2 cellular contexts compared by ENCODE assay signal in the genomic region with DNA sequence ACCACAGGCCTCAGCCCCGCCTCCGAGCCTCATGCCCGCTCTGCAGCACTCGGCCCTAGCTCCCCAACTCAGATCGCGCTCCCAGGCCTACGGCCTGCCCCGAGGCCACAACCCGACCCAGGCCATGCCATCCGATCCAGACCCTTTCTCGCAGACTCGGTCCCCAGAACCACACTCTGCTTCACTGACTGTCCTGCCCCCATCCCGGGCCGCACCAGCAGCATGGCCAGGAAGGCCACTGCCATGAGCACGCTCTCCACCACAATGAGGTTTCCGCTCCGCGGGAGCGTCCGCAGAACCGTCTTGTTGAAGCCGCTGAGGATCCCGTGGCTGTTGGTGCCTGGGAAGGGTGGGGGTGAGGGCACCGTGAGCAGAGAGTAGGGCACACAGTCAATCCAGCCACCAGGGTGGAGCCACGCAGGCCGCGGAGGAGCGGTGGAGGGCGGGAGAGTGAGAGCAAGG.
TF ChIP-seq lines count a peak whose summit lies in the region.

No MANE protein-coding gene starts in this region.

TF ChIP-seq in SK-N-SH, 30 proteins besides CTCF, POLR2A, EP300 and RAD21:
- TF ChIP-seq USF1 (IDR thresholded peaks at IDR 0.05; ENCODE audit: borderline replicate concordance, low read depth) (no peak), MXI1 (IDR thresholded peaks at IDR 0.05; ENCODE audit: low read depth, low read length) (no peak), FOSL2 (IDR thresholded peaks at IDR 0.05; ENCODE audit: borderline replicate concordance, low read depth) (no peak), ELF1 (IDR thresholded peaks at IDR 0.05) (no peak), GATA2 (CRISPR knock-in tag; IDR thresholded peaks at IDR 0.05) (no peak)

TF ChIP-seq in SK-N-SH treated with all-trans-retinoic acid at 6 μM for 48 hours, 23 proteins besides CTCF, POLR2A, EP300 and RAD21 (continued from another document):
- TF ChIP-seq, protein P1, sequence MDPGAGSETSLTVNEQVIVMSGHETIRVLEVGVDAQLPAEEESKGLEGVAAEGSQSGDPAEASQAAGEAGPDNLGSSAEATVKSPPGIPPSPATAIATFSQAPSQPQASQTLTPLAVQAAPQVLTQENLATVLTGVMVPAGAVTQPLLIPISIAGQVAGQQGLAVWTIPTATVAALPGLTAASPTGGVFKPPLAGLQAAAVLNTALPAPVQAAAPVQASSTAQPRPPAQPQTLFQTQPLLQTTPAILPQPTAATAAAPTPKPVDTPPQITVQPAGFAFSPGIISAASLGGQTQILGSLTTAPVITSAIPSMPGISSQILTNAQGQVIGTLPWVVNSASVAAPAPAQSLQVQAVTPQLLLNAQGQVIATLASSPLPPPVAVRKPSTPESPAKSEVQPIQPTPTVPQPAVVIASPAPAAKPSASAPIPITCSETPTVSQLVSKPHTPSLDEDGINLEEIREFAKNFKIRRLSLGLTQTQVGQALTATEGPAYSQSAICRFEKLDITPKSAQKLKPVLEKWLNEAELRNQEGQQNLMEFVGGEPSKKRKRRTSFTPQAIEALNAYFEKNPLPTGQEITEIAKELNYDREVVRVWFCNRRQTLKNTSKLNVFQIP (CRISPR knock-in tag; IDR thresholded peaks at IDR 0.05; ENCODE audit: borderline replicate concordance, low read depth), result no peak
